1 cellular context compared by ENCODE assay signal in genomic region chr10:77887631-77888355, GRCh38.
TF ChIP-seq lines count a peak whose summit lies in the region.

No MANE protein-coding gene starts in this region.

TF ChIP-seq in GM23338, 12 proteins besides CTCF, POLR2A, EP300 and RAD21 (continued from another document):
- TF ChIP-seq ZNF462 (CRISPR knock-in tag; IDR thresholded peaks at IDR 0.05): no peak
